ENCODE assay signal across 7 cellular contexts in the genomic region with DNA sequence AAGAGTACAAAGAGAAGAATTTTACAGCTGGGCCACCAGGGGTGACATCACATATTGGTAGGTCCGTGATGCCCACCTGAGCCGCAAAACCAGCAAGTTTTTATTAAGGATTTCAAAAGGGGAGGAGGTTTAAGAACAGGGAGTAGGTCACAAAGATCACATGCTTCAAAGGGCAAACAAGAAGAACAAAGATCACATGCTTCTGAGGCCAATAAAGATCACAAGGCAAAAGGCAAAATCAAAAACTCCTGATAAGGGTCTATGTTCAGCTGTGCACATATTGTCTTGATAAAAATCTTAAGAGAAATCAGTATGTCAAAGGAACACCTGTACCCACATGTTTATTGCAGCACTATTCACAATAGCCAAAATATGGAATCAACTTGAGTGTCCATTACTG. TPM values are rescaled to one million over a fixed set of nuclear protein-coding genes. Genes with fewer than 3 reads are reported as not detected.
"Had no signal": no experiment of that assay in that cellular context is flagged by ENCODE, and none has a peak within 500 bp of the region (broad histone marks: within the 10 kb centered on the region; RNA-seq: fewer than 3 reads in every experiment).

No MANE protein-coding gene starts in this region.

RNA-seq across cellular contexts. Expression of a gene that starts 25.7 kb away (rescaled TPM):
- total RNA-seq: dermis blood vessel endothelial cell, endothelial cell of umbilical vein, kidney epithelial cell, left ventricle myocardium superior, stomach, thoracic aorta had no signal
- polyA plus RNA-seq: endothelial cell of umbilical vein, esophagus had no signal
